Comparison of ENCODE assay signal across 8 cellular contexts in the genomic region with DNA sequence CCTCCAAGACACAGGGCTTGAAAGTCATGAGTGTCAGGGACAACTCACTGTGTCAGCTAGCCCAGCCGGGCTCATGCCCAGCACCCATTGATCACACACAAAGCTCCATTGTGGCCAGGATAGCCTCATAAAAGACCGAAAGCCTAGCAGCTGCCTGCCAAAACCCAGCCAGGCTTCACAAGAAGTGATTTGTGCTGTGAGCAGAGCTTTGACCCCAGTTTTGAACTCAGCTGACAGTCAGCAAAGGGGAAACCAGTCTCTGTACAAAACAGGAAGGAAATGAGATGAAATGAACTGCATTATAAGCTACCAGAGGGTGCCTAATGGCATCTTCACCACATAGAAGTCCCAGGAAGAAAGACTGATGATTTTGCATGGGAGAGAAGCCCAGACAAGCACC. TPM values are rescaled to one million over a fixed set of nuclear protein-coding genes. Genes with fewer than 3 reads are reported as not detected.
A peak's percentile ranks its signal among the peaks of the same experiment; 100 is the strongest.
DNase-seq lines count a peak whose midpoint lies in the region; ATAC-seq and TF ChIP-seq lines count a peak whose summit lies in the region.

No MANE protein-coding gene starts in this region.

- no peaks in the 10 kb centered on the region for H3K36me3 ChIP-seq in uterus

- H3K36me3 Mint-ChIP-seq in activated T-cell treated with anti-CD3 and anti-CD28 coated beads, Interleukin-2, amount 50 U/mL, for 24 hours (ENCODE audit: low read depth): no peaks in the 10 kb centered on the region
- peaks cover 17 to 19% of the 10 kb centered on the region in 2 donors for H3K36me3 Mint-ChIP-seq in stimulated activated naive B cell treated with anti-CD40 and anti-IgM and Interleukin-4, amounts not matched to agents 10 μg/mL and 1 μg/mL and 100 μg/mL, for 72 hours

- DNase-seq in activated T-cell treated with anti-CD3 and anti-CD28 coated beads, Interleukin-2, amount 50 U/mL, for 48 hours: peak; percentile 24 to 32
- no peak for DNase-seq in activated T-cell treated with anti-CD3 and anti-CD28 coated beads, Interleukin-2, amount 50 U/mL, for 24 hours
- DNase-seq in SK-MEL-5 (ENCODE audit: low read depth, low spot score) (peak; percentile 99), hippocampal formation (lab: John Stamatoyannopoulos, UW) (peak; percentile 87 to 94), NCI-H446 treated with DMSO at 0.1 percent for 48 hours (lab: John Stamatoyannopoulos, UW) (no peak), uterus (no peak)
- DNase-seq in stimulated activated naive B cell treated with anti-CD40 and anti-IgM and Interleukin-4, amounts not matched to agents 10 μg/mL and 1 μg/mL and 100 μg/mL, for 72 hours: peak; percentile 71

- H3K4me1 ChIP-seq in uterus: no peaks in the 10 kb centered on the region

- in situ Hi-C loops in SK-MEL-5 (cut with HindIII; ENCODE audit: low pct_unique_long_range_greater_than_20kb, low sequenced_read_pairs): no loop called here

- no peak overlapping the region for H3K4me3 ChIP-seq in uterus

- peaks cover 36% of the 10 kb centered on the region for H3K27me3 Mint-ChIP-seq in activated T-cell treated with anti-CD3 and anti-CD28 coated beads, Interleukin-2, amount 50 U/mL, for 24 hours
- no peaks in the 10 kb centered on the region for H3K27me3 Mint-ChIP-seq in stimulated activated naive B cell treated with anti-CD40 and anti-IgM and Interleukin-4, amounts not matched to agents 10 μg/mL and 1 μg/mL and 100 μg/mL, for 72 hours

- no peaks in the 10 kb centered on the region for H3K9me3 ChIP-seq in uterus

- no peak overlapping the region for H3K27ac Mint-ChIP-seq in activated T-cell treated with anti-CD3 and anti-CD28 coated beads, Interleukin-2, amount 50 U/mL, for 24 hours
- H3K27ac Mint-ChIP-seq in stimulated activated naive B cell treated with anti-CD40 and anti-IgM and Interleukin-4, amounts not matched to agents 10 μg/mL and 1 μg/mL and 100 μg/mL, for 72 hours: peak overlapping the region; percentile 87

- no peaks in the 10 kb centered on the region for H3K9me3 Mint-ChIP-seq in activated T-cell treated with anti-CD3 and anti-CD28 coated beads, Interleukin-2, amount 50 U/mL, for 24 hours
- H3K9me3 Mint-ChIP-seq in stimulated activated naive B cell treated with anti-CD40 and anti-IgM and Interleukin-4, amounts not matched to agents 10 μg/mL and 1 μg/mL and 100 μg/mL, for 72 hours: no peaks in the 10 kb centered on the region

- intact Hi-C loops in uterus (cut with DNase I; ENCODE audit: low total_unique reads): no loop called here

- no peak for TF ChIP-seq POLR2A in uterus (IDR thresholded peaks at IDR 0.05)

- H3K4me1 Mint-ChIP-seq in activated T-cell treated with anti-CD3 and anti-CD28 coated beads, Interleukin-2, amount 50 U/mL, for 24 hours (ENCODE audit: low read depth): peaks cover 38% of the 10 kb centered on the region
- H3K4me1 Mint-ChIP-seq in stimulated activated naive B cell treated with anti-CD40 and anti-IgM and Interleukin-4, amounts not matched to agents 10 μg/mL and 1 μg/mL and 100 μg/mL, for 72 hours: peaks cover 41 to 62% of the 10 kb centered on the region in 2 donors

- no peak for TF ChIP-seq CTCF in uterus (IDR thresholded peaks at IDR 0.05)

- no peaks in the 10 kb centered on the region for H3K27me3 ChIP-seq in uterus

- no peak overlapping the region for H3K27ac ChIP-seq in uterus

- no peak overlapping the region for H3K4me3 Mint-ChIP-seq in activated T-cell treated with anti-CD3 and anti-CD28 coated beads, Interleukin-2, amount 50 U/mL, for 24 hours
- H3K4me3 Mint-ChIP-seq in stimulated activated naive B cell treated with anti-CD40 and anti-IgM and Interleukin-4, amounts not matched to agents 10 μg/mL and 1 μg/mL and 100 μg/mL, for 72 hours: peak overlapping the region; percentile 29 to 47

- ATAC-seq in HG03064 (IDR thresholded peaks at IDR 0.05; ENCODE audit: low read depth, unreplicated experiment): peak; percentile 67
- peak; percentile 58 to 66 for ATAC-seq in stimulated activated naive B cell treated with anti-CD40 and anti-IgM and Interleukin-4, amounts not matched to agents 10 μg/mL and 1 μg/mL and 100 μg/mL, for 72 hours (replicated peaks)

RNA-seq across cellular contexts. Expression of a gene that starts 2.9 kb away (rescaled TPM):
- 12.4 and 17.7 TPM in 2 replicates for total RNA-seq in SK-MEL-5 (2014; rRNA removed; shearing (Covaris generic))
- 9.8 and 10.0 TPM in 2 replicates for polyA plus RNA-seq in SK-MEL-5 (2015; cell fraction: cytosol; rRNA removed)
- 45.7 and 48.7 TPM in 2 replicates for polyA plus RNA-seq in SK-MEL-5 (2015; cell fraction: nucleus; rRNA removed)
- 10 to 100 TPM in 1 of 4 donors, 1 to 10 TPM in 2, under 1 TPM in 1; 0.59 to 11.8 (median 3.3) TPM for total RNA-seq in uterus

Comparison
In these comparisons a context has a peak if more than half of its experiments do, and no peak if none do; other contexts are left out.
1. DNase-seq: peak in activated T-cell treated with anti-CD3 and anti-CD28 coated beads, Interleukin-2, amount 50 U/mL, for 48 hours (2 of 2), SK-MEL-5 (single experiment), hippocampal formation (2 of 2) and stimulated activated naive B cell treated with anti-CD40 and anti-IgM and Interleukin-4, amounts not matched to agents 10 μg/mL and 1 μg/mL and 100 μg/mL, for 72 hours (single experiment); none in activated T-cell treated with anti-CD3 and anti-CD28 coated beads, Interleukin-2, amount 50 U/mL, for 24 hours (single experiment), NCI-H446 treated with DMSO at 0.1 percent for 48 hours (single experiment) and uterus (0 of 2).